Comparison of ENCODE assay signal across 26 cellular contexts in the genomic region with DNA sequence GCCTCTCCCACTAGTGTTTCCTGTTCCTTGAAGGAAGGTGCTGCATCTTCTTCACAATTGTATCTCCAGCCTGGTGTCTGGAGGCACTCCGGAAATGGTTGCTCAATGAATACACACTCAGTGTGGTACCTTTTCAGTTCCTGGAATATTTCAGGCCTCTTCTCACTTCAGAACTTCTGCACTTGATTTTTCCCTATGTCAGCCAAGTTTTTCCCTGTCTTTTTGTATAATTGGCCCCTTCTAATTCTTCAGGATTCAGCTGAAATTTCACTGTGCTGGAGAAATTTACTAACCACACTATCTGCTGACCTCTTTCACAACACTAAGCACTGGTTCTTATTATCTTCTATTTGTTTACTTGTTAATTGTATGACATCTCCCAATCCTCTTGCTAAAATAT.
"Had no signal": no experiment of that assay in that cellular context is flagged by ENCODE, and none has a peak within 500 bp of the region (broad histone marks: within the 10 kb centered on the region; RNA-seq: fewer than 3 reads in every experiment).

No MANE protein-coding gene starts in this region.

- DNase-seq: activated B cell treated with CpG ODN at 0.5 μM for 24 hours; activated CD4-positive, alpha-beta T cell treated with anti-CD3 and anti-CD28 coated beads for 48 hours; activated CD4-positive, alpha-beta T cell treated with anti-CD3 and anti-CD28 coated beads, Interleukin-2, amount 50 U/mL, for 1 hour; activated CD4-positive, alpha-beta T cell treated with anti-CD3 and anti-CD28 coated beads, Interleukin-2, amount 50 U/mL, for 48 hours; activated CD8-positive, alpha-beta memory T cell treated with anti-CD3 and anti-CD28 coated beads for 24 hours; activated CD8-positive, alpha-beta T cell treated with anti-CD3 and anti-CD28 coated beads for 36 hours; activated effector memory CD4-positive, alpha-beta T cell treated with Interleukin-2 at 50 U/mL for 16 hours; activated gamma-delta T cell treated with Interleukin-2 at 50 U/mL for 16 hours; activated naive CD4-positive, alpha-beta T cell treated with anti-CD3 and anti-CD28 coated beads, Interleukin-2, amount 50 U/mL, for 16 hours; activated naive CD4-positive, alpha-beta T cell treated with Interleukin-2 at 50 U/mL for 16 hours; activated T-cell treated with anti-CD3 and anti-CD28 coated beads, Interleukin-2, amount 50 U/mL, for 4 hours; amygdala; aorta; body of pancreas; caudate nucleus; cortex of kidney; dermis blood vessel endothelial cell; effector CD4-positive, alpha-beta T cell; effector memory CD8-positive, alpha-beta T cell; erythroblast; foreskin fibroblast; head of caudate nucleus; T-helper 2 cell; WERI-Rb-1 had no signal

- ATAC-seq: activated CD4-positive, CD25-positive, alpha-beta regulatory T cell treated with anti-CD3 and anti-CD28 coated beads, Interleukin-2, amount 50 U/mL, for 24 hours; activated CD8-positive, alpha-beta T cell treated with anti-CD3 and anti-CD28 coated beads for 36 hours; activated T-cell treated with anti-CD3 and anti-CD28 coated beads, Interleukin-2, amount 50 U/mL, for 4 hours; activated T-helper 17 cell treated with anti-CD3 and anti-CD28 coated beads, Interleukin-2, amount 50 U/mL, for 72 hours; body of pancreas; effector memory CD8-positive, alpha-beta T cell had no signal
